1 cellular context compared by ENCODE assay signal in genomic region chr12:64608901-64609542, GRCh38.
TF ChIP-seq lines count a peak whose summit lies in the region.

No MANE protein-coding gene starts in this region.

TF ChIP-seq in K562, 482 proteins besides CTCF, POLR2A, EP300 and RAD21 (continued from another document and continues in another):
- TF ChIP-seq ZC3H8 (IDR thresholded peaks at IDR 0.05) (no peak), ATF3 (IDR thresholded peaks at IDR 0.05) (peak; percentile 91), ATF3 (CRISPR knock-in tag; conservative IDR thresholded peaks at IDR 0.05) (no peak), ZSCAN32 (CRISPR knock-in tag; IDR thresholded peaks at IDR 0.05) (no peak), NR1H2 (CRISPR knock-in tag; IDR thresholded peaks at IDR 0.05) (no peak), WHSC1 (IDR thresholded peaks at IDR 0.05; ENCODE audit: low read length) (no peak), SIN3B (IDR thresholded peaks at IDR 0.05; ENCODE audit: low read depth) (0 out of 2 replicates have a peak, but pooled peaks have one; percentile 2), ATF6 (CRISPR knock-in tag; IDR thresholded peaks at IDR 0.05) (no peak), PRPF4 (IDR thresholded peaks at IDR 0.05; ENCODE audit: insufficient read depth, low read depth, low read length, poor library complexity, severe bottlenecking) (no peak), RAD51 (IDR thresholded peaks at IDR 0.05; ENCODE audit: borderline replicate concordance, low read depth) (peak; percentile 79), ZFP30 (CRISPR knock-in tag; IDR thresholded peaks at IDR 0.05; ENCODE audit: borderline replicate concordance) (no peak), PHF8 (IDR thresholded peaks at IDR 0.05; ENCODE audit: borderline replicate concordance, low read length) (peak; percentile 49; the same call in 1 of the 2 replicates), TCFL5 (CRISPR knock-in tag; conservative IDR thresholded peaks at IDR 0.05) (no peak), AFF1 (IDR thresholded peaks at IDR 0.05; ENCODE audit: low read depth in 1 of 2, partially characterized antibody in 2 of 2) (peak in 1 of 2 experiments; percentile 19), ZNF512 (tag; IDR thresholded peaks at IDR 0.05) (no peak), IRF9 (tag; IDR thresholded peaks at IDR 0.05) (no peak), ZNF232 (CRISPR knock-in tag; IDR thresholded peaks at IDR 0.05) (no peak), C11orf30 (IDR thresholded peaks at IDR 0.05; ENCODE audit: low read depth) (0 out of 2 replicates have a peak, but pooled peaks have one; percentile 7), NEUROD1 (IDR thresholded peaks at IDR 0.05; ENCODE audit: borderline replicate concordance, low read depth, low read length, partially characterized antibody) (no peak), VEZF1 (CRISPR knock-in tag; IDR thresholded peaks at IDR 0.05) (no peak), KLF16 (IDR thresholded peaks at IDR 0.05) (no peak), IRF2 (CRISPR knock-in tag; IDR thresholded peaks at IDR 0.05) (no peak), SRSF9 (IDR thresholded peaks at IDR 0.05; ENCODE audit: borderline replicate concordance, low read depth, low read length) (no peak), ZNF174 (CRISPR knock-in tag; IDR thresholded peaks at IDR 0.05) (no peak), ZNF282 (CRISPR knock-in tag; IDR thresholded peaks at IDR 0.05) (no peak), HDAC2 (IDR thresholded peaks at IDR 0.05) (0 out of 2 replicates have a peak, but pooled peaks have one; percentile 42), RBM34 (IDR thresholded peaks at IDR 0.05; ENCODE audit: borderline replicate concordance, insufficient read depth, low read length) (no peak), SNRNP70 (optimal IDR thresholded peaks at IDR 0.05; ENCODE audit: low read depth, low read length) (no peak), SETDB1 (IDR thresholded peaks at IDR 0.05; ENCODE audit: low read length) (no peak), ETV1 (tag; conservative IDR thresholded peaks at IDR 0.05; ENCODE audit: low read depth) (no peak), HDAC8 (tag; IDR thresholded peaks at IDR 0.05) (no peak), CBX8 (IDR thresholded peaks at IDR 0.05; ENCODE audit: borderline replicate concordance, extremely low read depth, low read depth, low read length, poor library complexity, severe bottlenecking) (no peak), FOXK1 (CRISPR knock-in tag; IDR thresholded peaks at IDR 0.05; ENCODE audit: borderline replicate concordance) (no peak), ZNF280B (CRISPR knock-in tag; IDR thresholded peaks at IDR 0.05) (no peak), STAT5B (CRISPR knock-in tag; IDR thresholded peaks at IDR 0.05) (no peak), ATF4 (CRISPR knock-in tag; IDR thresholded peaks at IDR 0.05) (no peak), TEAD4 (IDR thresholded peaks at IDR 0.05; ENCODE audit: low read length) (0 out of 2 replicates have a peak, but pooled peaks have one; percentile 17), TEAD4 (CRISPR knock-in tag; IDR thresholded peaks at IDR 0.05; ENCODE audit: borderline replicate concordance) (no peak), LARP7 (IDR thresholded peaks at IDR 0.05) (0 out of 2 replicates have a peak, but pooled peaks have one; percentile 46), KLF1 (tag; IDR thresholded peaks at IDR 0.05) (no peak), TAF1 (IDR thresholded peaks at IDR 0.05; ENCODE audit: control insufficient read depth, extremely low read depth, insufficient read depth, low read length, severe bottlenecking) (peak; percentile 73), CREB5 (CRISPR knock-in tag; IDR thresholded peaks at IDR 0.05) (no peak), NUFIP1 (IDR thresholded peaks at IDR 0.05; ENCODE audit: partially characterized antibody) (no peak), MYNN (IDR thresholded peaks at IDR 0.05) (no peak), MYNN (CRISPR knock-in tag; IDR thresholded peaks at IDR 0.05) (no peak), SAFB2 (IDR thresholded peaks at IDR 0.05; ENCODE audit: borderline replicate concordance, low read depth, low read length, severe bottlenecking) (no peak), TBP (optimal IDR thresholded peaks at IDR 0.05; ENCODE audit: low read depth, low read length) (peak; percentile 61), SMARCA5 (IDR thresholded peaks at IDR 0.05) (no peak), NFRKB (IDR thresholded peaks at IDR 0.05; ENCODE audit: low read depth) (peak; percentile 84), NFE2L1 (tag; IDR thresholded peaks at IDR 0.05; ENCODE audit: borderline replicate concordance, low read depth) (no peak), HMBOX1 (IDR thresholded peaks at IDR 0.05) (peak; percentile 74), RBM15 (IDR thresholded peaks at IDR 0.05; ENCODE audit: insufficient read depth, low read length) (no peak), ZNF408 (CRISPR knock-in tag; IDR thresholded peaks at IDR 0.05; ENCODE audit: low read depth) (no peak), NR4A1 (CRISPR knock-in tag; IDR thresholded peaks at IDR 0.05) (no peak), NR4A1 (tag; IDR thresholded peaks at IDR 0.05) (no peak)
